Comparison of ENCODE assay signal across 11 cellular contexts in the genomic region with DNA sequence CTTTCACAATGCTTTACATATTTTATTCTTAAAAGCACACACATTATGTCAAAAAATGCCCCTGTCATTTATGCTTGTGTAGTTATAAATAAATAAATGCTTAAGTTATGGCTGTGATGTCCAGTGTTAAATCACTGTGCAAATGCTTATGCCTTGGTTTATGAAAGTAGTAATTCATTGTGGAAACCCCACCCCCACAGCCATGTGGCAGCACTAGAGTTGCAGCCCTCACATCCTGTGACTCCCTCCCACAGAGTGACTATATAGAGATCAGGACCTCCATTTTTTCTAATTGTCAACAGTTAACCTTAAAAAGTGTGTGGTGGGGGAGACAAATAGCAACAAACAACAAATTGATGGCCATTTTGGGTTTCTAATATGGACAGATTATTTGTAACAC. TPM values are rescaled to one million over a fixed set of nuclear protein-coding genes. Genes with fewer than 3 reads are reported as not detected.
DNase-seq lines count a peak whose midpoint lies in the region; ATAC-seq and TF ChIP-seq lines count a peak whose summit lies in the region.
"Had no signal": no experiment of that assay in that cellular context is flagged by ENCODE, and none has a peak within 500 bp of the region (broad histone marks: within the 10 kb centered on the region; RNA-seq: fewer than 3 reads in every experiment).

No MANE protein-coding gene starts in this region.

- H3K9me3 ChIP-seq in CD8-positive, alpha-beta memory T cell (ENCODE audit: low read length), result no peaks in the 10 kb centered on the region
- H3K9me3 ChIP-seq in left lung, result no peaks in the 10 kb centered on the region

- H3K4me1 ChIP-seq in CD8-positive, alpha-beta memory T cell (ENCODE audit: insufficient read depth, low read length), result peaks cover 63% of the 10 kb centered on the region
- no peaks in the 10 kb centered on the region for H3K4me1 ChIP-seq in left lung

- no peaks in the 10 kb centered on the region for H3K36me3 ChIP-seq in CD8-positive, alpha-beta memory T cell (ENCODE audit: insufficient read depth, low read length)
- no peaks in the 10 kb centered on the region for H3K36me3 ChIP-seq in left lung

- H3K4me1 Mint-ChIP-seq in CD8-positive, alpha-beta memory T cell, result peaks cover 67 to 90% (median 85%) of the 10 kb centered on the region in 3 donors
- H3K4me1 Mint-ChIP-seq in activated CD8-positive, alpha-beta T cell treated with anti-CD3 and anti-CD28 coated beads for 36 hours (ENCODE audit: low read depth), result peaks cover 63% of the 10 kb centered on the region
- peaks cover 51 to 91% (median 75%) of the 10 kb centered on the region in 4 donors for H3K4me1 Mint-ChIP-seq in naive thymus-derived CD8-positive, alpha-beta T cell
- peaks cover 22% of the 10 kb centered on the region for H3K4me1 Mint-ChIP-seq in Calu3 (ENCODE audit: low read depth, unreplicated experiment)

- ATAC-seq in activated CD8-positive, alpha-beta T cell treated with anti-CD3 and anti-CD28 coated beads for 36 hours, result peak; percentile 82
- ATAC-seq in naive thymus-derived CD8-positive, alpha-beta T cell, result peak; percentile 45 to 68
- ATAC-seq in left lung, result no peak

- no peaks in the 10 kb centered on the region for H3K27me3 ChIP-seq in CD8-positive, alpha-beta memory T cell (ENCODE audit: insufficient read depth, low read length, poor library complexity, severe bottlenecking)
- peaks cover 27 to 55% of the 10 kb centered on the region in 2 donors for H3K27me3 ChIP-seq in left lung

- H3K4me3 Mint-ChIP-seq in CD8-positive, alpha-beta memory T cell, result peak overlapping the region; percentile 91 to 100 (median 96)
- peak overlapping the region; percentile 93 for H3K4me3 Mint-ChIP-seq in activated CD8-positive, alpha-beta T cell treated with anti-CD3 and anti-CD28 coated beads for 36 hours
- peak overlapping the region; percentile 94 to 99 (median 96) for H3K4me3 Mint-ChIP-seq in naive thymus-derived CD8-positive, alpha-beta T cell
- no peak overlapping the region for H3K4me3 Mint-ChIP-seq in Calu3 (ENCODE audit: low read depth, unreplicated experiment)
- H3K4me3 Mint-ChIP-seq: type B pancreatic cell had no signal

- peak; percentile 39 to 79 (median 66) for DNase-seq in CD8-positive, alpha-beta memory T cell
- peak; percentile 19 for DNase-seq in HT1080 (ENCODE audit: low read depth)
- DNase-seq in activated CD8-positive, alpha-beta T cell treated with anti-CD3 and anti-CD28 coated beads for 36 hours, result peak; percentile 92
- DNase-seq in naive thymus-derived CD8-positive, alpha-beta T cell, result peak in 8 of 10 donors; percentile 28 to 78 (median 58)
- DNase-seq in left lung, result no peak
- no peak for DNase-seq in Calu3
- no peak for DNase-seq in superior temporal gyrus (ENCODE audit: extremely low spot score)
- DNase-seq in SIG-M5 (lab: John Stamatoyannopoulos, UW), result no peak

- no peaks in the 10 kb centered on the region for H3K27me3 Mint-ChIP-seq in CD8-positive, alpha-beta memory T cell
- H3K27me3 Mint-ChIP-seq in activated CD8-positive, alpha-beta T cell treated with anti-CD3 and anti-CD28 coated beads for 36 hours, result no peaks in the 10 kb centered on the region
- H3K27me3 Mint-ChIP-seq in naive thymus-derived CD8-positive, alpha-beta T cell, result no peaks in the 10 kb centered on the region
- H3K27me3 Mint-ChIP-seq in Calu3 (ENCODE audit: unreplicated experiment), result peaks cover 40% of the 10 kb centered on the region

- POLR2A ChIA-PET in CD8-positive, alpha-beta memory T cell (lab: Charles Lee), result interaction anchor here (0.7 to 2.7 kb wide), 3 partner anchors 9 to 20 kb away, joined by 3 to 16 read pairs (median 6); no protein-coding TSS in a partner anchor
- POLR2A ChIA-PET in activated CD8-positive, alpha-beta T cell treated with anti-CD3 and anti-CD28 coated beads for 36 hours (lab: Charles Lee), result interaction anchor here (1.0 to 4.8 kb wide), 2 partner anchors 12 to 17 kb away, joined by 4 to 44 read pairs; no protein-coding TSS in a partner anchor
- POLR2A ChIA-PET in naive thymus-derived CD8-positive, alpha-beta T cell (lab: Charles Lee), result interaction anchor here (0.6 to 6.3 kb wide), 5 partner anchors 10 to 17 kb away, joined by 3 to 59 read pairs (median 6); no protein-coding TSS in a partner anchor

- no TSS peak for BruUV-seq in Calu3 (replicated peaks; lab: Mats Ljungman, UMichigan)

- peaks cover 0 to 25% (median 0%) of the 10 kb centered on the region in 3 donors for H3K36me3 Mint-ChIP-seq in CD8-positive, alpha-beta memory T cell
- H3K36me3 Mint-ChIP-seq in activated CD8-positive, alpha-beta T cell treated with anti-CD3 and anti-CD28 coated beads for 36 hours (ENCODE audit: low read depth), result peaks cover 44% of the 10 kb centered on the region
- peaks cover 6 to 16% (median 7%) of the 10 kb centered on the region in 3 donors for H3K36me3 Mint-ChIP-seq in naive thymus-derived CD8-positive, alpha-beta T cell
- H3K36me3 Mint-ChIP-seq in Calu3 (ENCODE audit: insufficient read depth, unreplicated experiment), result peaks cover 8% of the 10 kb centered on the region

- peak overlapping the region; percentile 33 for H3K27ac ChIP-seq in CD8-positive, alpha-beta memory T cell (ENCODE audit: low read depth, low read length)
- H3K27ac ChIP-seq in left lung, result no peak overlapping the region
- H3K27ac ChIP-seq: C4-2B had no signal

- H3K27ac Mint-ChIP-seq in CD8-positive, alpha-beta memory T cell, result peak overlapping the region; percentile 55 to 99 (median 98)
- H3K27ac Mint-ChIP-seq in activated CD8-positive, alpha-beta T cell treated with anti-CD3 and anti-CD28 coated beads for 36 hours, result peak overlapping the region; percentile 94
- H3K27ac Mint-ChIP-seq in naive thymus-derived CD8-positive, alpha-beta T cell, result peak overlapping the region; percentile 54 to 100 (median 98)
- H3K27ac Mint-ChIP-seq in Calu3 (ENCODE audit: unreplicated experiment), result no peak overlapping the region
- H3K27ac Mint-ChIP-seq: type B pancreatic cell had no signal

- H3K9me3 Mint-ChIP-seq in CD8-positive, alpha-beta memory T cell, result peaks cover 0 to 2% (median 0%) of the 10 kb centered on the region in 5 donors
- H3K9me3 Mint-ChIP-seq in activated CD8-positive, alpha-beta T cell treated with anti-CD3 and anti-CD28 coated beads for 36 hours, result no peaks in the 10 kb centered on the region
- no peaks in the 10 kb centered on the region for H3K9me3 Mint-ChIP-seq in naive thymus-derived CD8-positive, alpha-beta T cell
- no peaks in the 10 kb centered on the region for H3K9me3 Mint-ChIP-seq in Calu3 (ENCODE audit: low read depth, unreplicated experiment)
- H3K9me3 Mint-ChIP-seq: type B pancreatic cell had no signal

- intact Hi-C loops in activated CD8-positive, alpha-beta T cell treated with anti-CD3 and anti-CD28 coated beads for 36 hours (cut with micrococcal nuclease), result no loop called here
- intact Hi-C loops in left lung (cut with DNase I) (no loop called here), Calu3 (cut with micrococcal nuclease; ENCODE audit: unreplicated experiment) (no loop called here)

- CTCF ChIA-PET in CD8-positive, alpha-beta memory T cell (lab: Charles Lee), result interaction anchor here (1.3 to 1.7 kb wide), 3 partner anchors 12 to 14 kb away, joined by 5 to 11 read pairs (median 5); no protein-coding TSS in a partner anchor
- CTCF ChIA-PET in activated CD8-positive, alpha-beta T cell treated with anti-CD3 and anti-CD28 coated beads for 36 hours (lab: Charles Lee), result interaction anchor here (0.8 to 1.7 kb wide), 5 partner anchors 9 to 15 kb away, joined by 3 to 7 read pairs (median 5); no protein-coding TSS in a partner anchor
- CTCF ChIA-PET in Calu3 (lab: Charles Lee), result no interaction called here

- peak overlapping the region; percentile 91 for H3K4me3 ChIP-seq in CD8-positive, alpha-beta memory T cell (ENCODE audit: low read length)
- no peak overlapping the region for H3K4me3 ChIP-seq in left lung

- no peak for TF ChIP-seq CTCF in activated CD8-positive, alpha-beta T cell treated with anti-CD3 and anti-CD28 coated beads for 36 hours (IDR thresholded peaks at IDR 0.05)
- TF ChIP-seq CTCF in left lung (IDR thresholded peaks at IDR 0.05) (no peak), Calu3 (IDR thresholded peaks at IDR 0.05; ENCODE audit: unreplicated experiment) (no peak)

RNA-seq across cellular contexts. Expression of gene SKAP1, which starts 2.4 kb away (rescaled TPM):
- total RNA-seq in CD8-positive, alpha-beta memory T cell, result 10 to 100 TPM; 50.5 to 56.0 TPM
- 264 TPM for polyA plus RNA-seq in CD8-positive, alpha-beta memory T cell
- 0.18 TPM in 1 of 2 replicates, not detected in the other for total RNA-seq in HT1080 (2014; rRNA removed; shearing (Covaris generic))
- polyA plus RNA-seq in HT1080 (2015; cell fraction: cytosol; rRNA removed), result 0.29 and 1.5 TPM in 2 replicates
- 0.25 TPM in 2 replicates for polyA plus RNA-seq in HT1080 (2015; cell fraction: nucleus; rRNA removed)
- total RNA-seq in activated CD8-positive, alpha-beta T cell treated with anti-CD3 and anti-CD28 coated beads for 36 hours, result 10 to 100 TPM; 73.9 to 81.3 TPM
- total RNA-seq in naive thymus-derived CD8-positive, alpha-beta T cell, result 10 to 100 TPM; 73.0 to 74.6 TPM
- 100 to 1,000 TPM; 223 to 237 (median 230) TPM for polyA plus RNA-seq in naive thymus-derived CD8-positive, alpha-beta T cell
- total RNA-seq in left lung (1 to 10 TPM; 1.9 to 3.0 TPM), Calu3 (2022) (4.4 and 9.3 TPM in 2 replicates)
- total RNA-seq: lung microvascular endothelial cell had no signal

Comparison
In these comparisons a context has a peak if more than half of its experiments do, and no peak if none do; other contexts are left out.
1. DNase-seq: peak in CD8-positive, alpha-beta memory T cell (5 of 5), HT1080 (single experiment), activated CD8-positive, alpha-beta T cell treated with anti-CD3 and anti-CD28 coated beads for 36 hours (single experiment) and naive thymus-derived CD8-positive, alpha-beta T cell (8 of 10); none in left lung (0 of 2), Calu3 (single experiment), superior temporal gyrus (single experiment) and SIG-M5 (single experiment).